ENCODE assay signal across 19 cellular contexts in the genomic region with DNA sequence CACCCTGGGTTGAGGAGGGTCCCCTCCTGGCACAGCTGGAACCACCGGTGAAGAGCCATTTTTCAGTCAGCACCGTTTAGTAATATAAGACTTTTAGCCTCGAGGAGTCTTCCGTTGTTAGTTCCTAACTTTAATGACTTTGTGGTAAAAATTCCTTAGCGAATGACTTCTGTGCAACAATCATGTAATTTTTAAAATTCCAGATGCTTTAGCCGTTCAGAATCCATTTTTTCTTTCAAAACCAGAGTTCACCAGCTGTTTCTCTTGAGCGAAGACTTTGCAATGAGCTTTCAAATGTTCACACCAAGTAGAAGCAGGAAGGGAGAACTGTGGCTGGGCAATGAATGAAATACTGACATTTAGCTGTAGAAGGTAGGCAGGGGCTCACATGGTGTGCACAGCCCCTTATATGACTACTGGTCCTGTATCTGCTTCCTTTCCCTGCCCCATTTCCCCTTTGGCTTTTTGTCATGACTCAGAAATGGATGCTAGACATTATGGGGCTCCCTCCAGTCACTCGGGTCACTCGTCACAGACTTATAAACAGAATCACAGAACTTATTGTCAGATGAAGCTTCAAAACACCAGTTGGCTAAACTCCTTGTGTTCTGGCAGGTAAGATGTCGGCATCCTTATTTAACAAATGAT. TPM values are rescaled to one million over a fixed set of nuclear protein-coding genes. Genes with fewer than 3 reads are reported as not detected.
DNase-seq lines count a peak whose midpoint lies in the region; ATAC-seq and TF ChIP-seq lines count a peak whose summit lies in the region.
"Had no signal": no experiment of that assay in that cellular context is flagged by ENCODE, and none has a peak within 500 bp of the region (broad histone marks: within the 10 kb centered on the region; RNA-seq: fewer than 3 reads in every experiment).

No MANE protein-coding gene starts in this region.

- no peaks in the 10 kb centered on the region for H3K36me3 Mint-ChIP-seq in stimulated activated naive CD8-positive, alpha-beta T cell treated with anti-CD3 and anti-CD28 coated beads, Interleukin-15, Interleukin-2, amounts not matched to agents 100 ng/mL and 50 ng/mL, for 24 hours (ENCODE audit: low read depth)
- H3K36me3 Mint-ChIP-seq: brain had no signal

- H3K4me1 Mint-ChIP-seq in stimulated activated naive CD8-positive, alpha-beta T cell treated with anti-CD3 and anti-CD28 coated beads, Interleukin-15, Interleukin-2, amounts not matched to agents 100 ng/mL and 50 ng/mL, for 24 hours (ENCODE audit: low read depth), result peaks cover 29% of the 10 kb centered on the region
- H3K4me1 Mint-ChIP-seq in stimulated activated naive CD8-positive, alpha-beta T cell treated with anti-CD3 and anti-CD28 coated beads, Interleukin-15, amount 100 ng/mL, for 72 hours, result peaks cover 38% of the 10 kb centered on the region

- H3K27me3 ChIP-seq in tibial nerve, result no peaks in the 10 kb centered on the region
- H3K27me3 ChIP-seq: uterus had no signal

- 37 to 50% methylated on average over 10 of the region's 10 CpGs for whole genome bisulfite sequencing in tibial nerve, 2 donors

- ATAC-seq in stimulated activated naive CD8-positive, alpha-beta T cell treated with anti-CD3 and anti-CD28 coated beads, Interleukin-15, amount 100 ng/mL, for 72 hours, result no peak

- H3K4me3 ChIP-seq in fibroblast of villous mesenchyme (ENCODE audit: low read depth, low read length), result no peak overlapping the region
- no peak overlapping the region for H3K4me3 ChIP-seq in tibial nerve
- H3K4me3 ChIP-seq: uterus had no signal

- H3K27ac ChIP-seq in tibial nerve, result peak overlapping the region; percentile 8 to 97 (median 72)
- H3K27ac ChIP-seq: epithelial cell of prostate, uterus had no signal

- no peak for TF ChIP-seq POLR2A in tibial nerve (IDR thresholded peaks at IDR 0.05)

- TF ChIP-seq CTCF in fibroblast of villous mesenchyme (IDR thresholded peaks at IDR 0.05; ENCODE audit: insufficient read depth, low read depth, low read length) (no peak), tibial nerve (IDR thresholded peaks at IDR 0.05) (no peak)

- no peaks in the 10 kb centered on the region for H3K36me3 ChIP-seq in tibial nerve
- H3K36me3 ChIP-seq: uterus had no signal

- peaks cover 0 to 52% (median 14%) of the 10 kb centered on the region in 4 donors for H3K4me1 ChIP-seq in tibial nerve

- no peaks in the 10 kb centered on the region for H3K9me3 Mint-ChIP-seq in stimulated activated naive CD8-positive, alpha-beta T cell treated with anti-CD3 and anti-CD28 coated beads, Interleukin-15, Interleukin-2, amounts not matched to agents 100 ng/mL and 50 ng/mL, for 24 hours
- no peaks in the 10 kb centered on the region for H3K9me3 Mint-ChIP-seq in stimulated activated naive CD8-positive, alpha-beta T cell treated with anti-CD3 and anti-CD28 coated beads, Interleukin-15, amount 100 ng/mL, for 72 hours
- H3K9me3 Mint-ChIP-seq: T-helper 2 cell treated with Interferon-gamma antibody and Interleukin-4, amounts not matched to agents 5 μg/mL and 100 μg/mL, for 36 hours had no signal

- H3K27me3 Mint-ChIP-seq in stimulated activated naive CD8-positive, alpha-beta T cell treated with anti-CD3 and anti-CD28 coated beads, Interleukin-15, Interleukin-2, amounts not matched to agents 100 ng/mL and 50 ng/mL, for 24 hours, result no peaks in the 10 kb centered on the region
- H3K27me3 Mint-ChIP-seq in stimulated activated naive CD8-positive, alpha-beta T cell treated with anti-CD3 and anti-CD28 coated beads, Interleukin-15, amount 100 ng/mL, for 72 hours, result no peaks in the 10 kb centered on the region
- H3K27me3 Mint-ChIP-seq: brain had no signal

- H3K27ac Mint-ChIP-seq in stimulated activated naive CD8-positive, alpha-beta T cell treated with anti-CD3 and anti-CD28 coated beads, Interleukin-15, Interleukin-2, amounts not matched to agents 100 ng/mL and 50 ng/mL, for 24 hours, result peak overlapping the region; percentile 24
- H3K27ac Mint-ChIP-seq in stimulated activated naive CD8-positive, alpha-beta T cell treated with anti-CD3 and anti-CD28 coated beads, Interleukin-15, amount 100 ng/mL, for 72 hours, result no peak overlapping the region
- H3K27ac Mint-ChIP-seq: brain; T-helper 2 cell treated with Interferon-gamma antibody and Interleukin-4, amounts not matched to agents 5 μg/mL and 100 μg/mL, for 36 hours had no signal

- TF ChIP-seq EP300 in tibial nerve (IDR thresholded peaks at IDR 0.05), result no peak

- H3K9me3 ChIP-seq in tibial nerve, result no peaks in the 10 kb centered on the region
- H3K9me3 ChIP-seq: uterus had no signal

- H3K4me3 Mint-ChIP-seq in stimulated activated naive CD8-positive, alpha-beta T cell treated with anti-CD3 and anti-CD28 coated beads, Interleukin-15, Interleukin-2, amounts not matched to agents 100 ng/mL and 50 ng/mL, for 24 hours, result no peak overlapping the region
- no peak overlapping the region for H3K4me3 Mint-ChIP-seq in stimulated activated naive CD8-positive, alpha-beta T cell treated with anti-CD3 and anti-CD28 coated beads, Interleukin-15, amount 100 ng/mL, for 72 hours
- H3K4me3 Mint-ChIP-seq: brain; T-helper 2 cell treated with Interferon-gamma antibody and Interleukin-4, amounts not matched to agents 5 μg/mL and 100 μg/mL, for 36 hours had no signal

- DNase-seq in stimulated activated naive CD8-positive, alpha-beta T cell treated with anti-CD3 and anti-CD28 coated beads, Interleukin-15, amount 100 ng/mL, for 72 hours, result no peak
- DNase-seq in RPMI7951 (ENCODE audit: low read depth), result peak; percentile 70
- DNase-seq in fibroblast of villous mesenchyme (ENCODE audit: low read depth), result peak; percentile 76
- no peak for DNase-seq in tibial nerve (ENCODE audit: low spot score in 2 of 2)
- no peak for DNase-seq in NCI-H774 (lab: John Stamatoyannopoulos, UW)
- DNase-seq in NCI-H1694 (lab: John Stamatoyannopoulos, UW), result no peak
- no peak for DNase-seq in NCI-H2029 (lab: John Stamatoyannopoulos, UW)
- DNase-seq: activated CD4-positive, CD25-positive, alpha-beta regulatory T cell treated with anti-CD3 and anti-CD28 coated beads, Interleukin-2, amount 50 U/mL, for 72 hours; activated gamma-delta T cell treated with Interleukin-2 at 50 U/mL for 16 hours; dermis blood vessel endothelial cell; head of caudate nucleus; NCI-H1048; NCI-H69; SIG-M5; uterus had no signal

RNA-seq across cellular contexts. Expression of gene DISC1, which starts 4.1 kb away (rescaled TPM):
- total RNA-seq in RPMI7951 (2014; rRNA removed; shearing (Covaris generic)), result 1.9 and 2.1 TPM in 2 replicates
- total RNA-seq in fibroblast of villous mesenchyme (9.9 and 10.0 TPM in 2 replicates), tibial nerve (10 to 100 TPM; 29.9 to 39.0 (median 32.7) TPM)

Comparison
In these comparisons a context has a peak if more than half of its experiments do, and no peak if none do; other contexts are left out.
1. DNase-seq: peak in RPMI7951 (single experiment) and fibroblast of villous mesenchyme (single experiment); none in stimulated activated naive CD8-positive, alpha-beta T cell treated with anti-CD3 and anti-CD28 coated beads, Interleukin-15, amount 100 ng/mL, for 72 hours (0 of 2), tibial nerve (0 of 2), NCI-H774 (single experiment), NCI-H1694 (single experiment) and NCI-H2029 (single experiment).